ENCODE assay signal across 8 cellular contexts in genomic region chr16:79767597-79768280, GRCh38.
DNase-seq lines count a peak whose midpoint lies in the region; ATAC-seq and TF ChIP-seq lines count a peak whose summit lies in the region.

No MANE protein-coding gene starts in this region.

- H4K8ac ChIP-seq in IMR-90 (ENCODE audit: low read depth in 2 of 2, low read length in 2 of 2), result no peak overlapping the region
- no peak overlapping the region for H4K8ac ChIP-seq in trophoblast cell (ENCODE audit: low read depth, low read length)

- no peak overlapping the region for H4K12ac ChIP-seq in trophoblast cell (ENCODE audit: low read depth, low read length)

- CTCF ChIA-PET in IMR-90 (lab: Yijun Ruan, JAX), result interaction anchor here (0.6 to 1.2 kb wide), 2 partner anchors 159 to 1583 kb away, joined by 3 to 6 read pairs; no protein-coding TSS in a partner anchor

- peak overlapping the region; percentile 32 for H3K27ac ChIP-seq in ACC112 (ENCODE audit: low read depth, low read length)
- no peak overlapping the region for H3K27ac ChIP-seq in IMR-90 (ENCODE audit: insufficient read depth, low read length)
- H3K27ac ChIP-seq in trophoblast cell (ENCODE audit: low read depth, low read length), result no peak overlapping the region

- peaks cover 13% of the 10 kb centered on the region for H3K4me1 Mint-ChIP-seq in activated T-cell treated with anti-CD3 and anti-CD28 coated beads, Interleukin-2, amount 50 U/mL, for 4 hours (ENCODE audit: low read depth)

- no peak overlapping the region for H2BK5ac ChIP-seq in IMR-90 (ENCODE audit: low read depth, low read length, poor library complexity, severe bottlenecking)
- H2BK5ac ChIP-seq in trophoblast cell (ENCODE audit: low read depth, low read length, poor library complexity), result no peak overlapping the region

- H3K36me3 ChIP-seq in ACC112 (ENCODE audit: insufficient read depth, low read length), result no peaks in the 10 kb centered on the region
- no peaks in the 10 kb centered on the region for H3K36me3 ChIP-seq in IMR-90 (ENCODE audit: control insufficient read depth, insufficient read depth, low read length)
- H3K36me3 ChIP-seq in mucosa of stomach (ENCODE audit: control insufficient read depth, insufficient read depth, low read length), result no peaks in the 10 kb centered on the region
- no peaks in the 10 kb centered on the region for H3K36me3 ChIP-seq in trophoblast cell (ENCODE audit: control insufficient read depth in 1 of 2, insufficient read depth in 2 of 2, low read length in 2 of 2)

- no peak overlapping the region for H3K4ac ChIP-seq in IMR-90 (ENCODE audit: low read depth, low read length)
- no peak overlapping the region for H3K4ac ChIP-seq in trophoblast cell (ENCODE audit: low read depth, low read length)

- BruUV-seq in IMR-90 (replicated peaks; lab: Mats Ljungman, UMichigan), result no TSS peak

- in situ Hi-C loops in IMR-90 (cut with MboI; ENCODE audit: low sequenced_read_pairs), result no loop called here

- WGBS in IMR-90 (ENCODE audit: extremely low coverage in 2 of 2, insufficient read length in 1 of 2), 2 experiments, result 43% methylated on average over 3 of the region's 6 CpGs; no CpG with 5 or more reads in 1 of the 2 experiments
- WGBS in trophoblast cell (ENCODE audit: extremely low coverage, insufficient coverage, insufficient read length), result no CpG with 5 or more reads among the region's 6 CpGs

- no peaks in the 10 kb centered on the region for H3K9me1 ChIP-seq in IMR-90 (ENCODE audit: insufficient read depth, low read length)

- H4K20me1 ChIP-seq in IMR-90 (ENCODE audit: insufficient read depth, low read length), result no peaks in the 10 kb centered on the region

- H3K4me3 ChIP-seq in ACC112 (ENCODE audit: low read depth, low read length) (peak overlapping the region; percentile 71), IMR-90 (ENCODE audit: insufficient read depth, low read depth, low read length) (no peak overlapping the region), mucosa of stomach (ENCODE audit: low read length) (no peak overlapping the region), trophoblast cell (ENCODE audit: low read depth, low read length) (no peak overlapping the region)

- H2AFZ ChIP-seq in ACC112 (ENCODE audit: low read length, unreplicated experiment) (peak overlapping the region; percentile 96), IMR-90 (replicated peaks; ENCODE audit: low read length, poor library complexity) (peak overlapping the region; percentile 30), trophoblast cell (ENCODE audit: insufficient read depth, low read length, poor library complexity) (no peak overlapping the region)

- POLR2A ChIA-PET in IMR-90 (lab: Charles Lee; ENCODE audit: unreplicated experiment), result no interaction called here

- H4K91ac ChIP-seq in IMR-90 (ENCODE audit: insufficient read depth, low read depth, low read length) (no peak overlapping the region), trophoblast cell (ENCODE audit: low read depth, low read length) (no peak overlapping the region)

- H2BK120ac ChIP-seq in IMR-90 (ENCODE audit: low read depth, low read length) (no peak overlapping the region), trophoblast cell (ENCODE audit: insufficient read depth, low read length, poor library complexity) (no peak overlapping the region)

- dilution Hi-C loops in IMR-90 (cut with HindIII; ENCODE audit: low sequenced_read_pairs, unreplicated experiment), result no loop called here

- H3K18ac ChIP-seq in IMR-90 (ENCODE audit: low read depth, low read length) (no peak overlapping the region), trophoblast cell (ENCODE audit: low read length) (no peak overlapping the region)

- H3K9me3 Mint-ChIP-seq in activated T-cell treated with anti-CD3 and anti-CD28 coated beads, Interleukin-2, amount 50 U/mL, for 4 hours, result no peaks in the 10 kb centered on the region

- no peak for ATAC-seq in IMR-90 (ENCODE audit: low read depth)
- ATAC-seq in activated T-cell treated with anti-CD3 and anti-CD28 coated beads, Interleukin-2, amount 50 U/mL, for 4 hours, result no peak

- H3K79me2 ChIP-seq in ACC112 (ENCODE audit: control insufficient read depth, insufficient read depth, low read length, unreplicated experiment) (no peaks in the 10 kb centered on the region), trophoblast cell (ENCODE audit: control insufficient read depth, insufficient read depth, low read length, poor library complexity) (peaks cover 6% of the 10 kb centered on the region)

- no peak for TF ChIP-seq RAD21 in IMR-90 (IDR thresholded peaks at IDR 0.05; ENCODE audit: low read length)

- intact Hi-C loops in IMR-90 (cut with micrococcal nuclease), result no loop called here

- no peak overlapping the region for H2BK20ac ChIP-seq in IMR-90 (ENCODE audit: low read depth, low read length)

- H3K36me3 Mint-ChIP-seq in activated T-cell treated with anti-CD3 and anti-CD28 coated beads, Interleukin-2, amount 50 U/mL, for 4 hours (ENCODE audit: insufficient read depth), result no peaks in the 10 kb centered on the region

- H2AK9ac ChIP-seq in IMR-90 (replicated peaks; ENCODE audit: low read depth, low read length, poor library complexity), result no peak overlapping the region

- no peaks in the 10 kb centered on the region for H3K4me1 ChIP-seq in ACC112 (ENCODE audit: control insufficient read depth, insufficient read depth, low read length, unreplicated experiment)
- no peaks in the 10 kb centered on the region for H3K4me1 ChIP-seq in IMR-90 (ENCODE audit: control insufficient read depth, insufficient read depth, low read length)
- peaks cover 22% of the 10 kb centered on the region for H3K4me1 ChIP-seq in mucosa of stomach (ENCODE audit: control insufficient read depth, insufficient read depth, low read length)
- peaks cover 0 to 3% of the 10 kb centered on the region in 2 experiments for H3K4me1 ChIP-seq in trophoblast cell (ENCODE audit: control insufficient read depth in 1 of 2, insufficient read depth in 2 of 2, low read length in 2 of 2)

- H3K4me2 ChIP-seq in IMR-90 (ENCODE audit: low read depth, low read length), result 0 out of 2 replicates have a peak overlapping the region, but pooled peaks have one; percentile 65
- H3K4me2 ChIP-seq in trophoblast cell (ENCODE audit: low read length), result no peak overlapping the region

- no peak overlapping the region for H2BK15ac ChIP-seq in IMR-90 (ENCODE audit: low read depth, low read length)

- no peaks in the 10 kb centered on the region for H3K27me3 ChIP-seq in ACC112 (ENCODE audit: insufficient read depth, low read length)
- no peaks in the 10 kb centered on the region for H3K27me3 ChIP-seq in IMR-90 (ENCODE audit: control insufficient read depth, insufficient read depth, low read length)
- no peaks in the 10 kb centered on the region for H3K27me3 ChIP-seq in mucosa of stomach (ENCODE audit: control insufficient read depth, insufficient read depth, low read length)
- no peaks in the 10 kb centered on the region for H3K27me3 ChIP-seq in trophoblast cell (ENCODE audit: insufficient read depth, low read length)

- no peak overlapping the region for H3K56ac ChIP-seq in IMR-90 (ENCODE audit: extremely low read depth, insufficient read depth, low read length)

- no peak overlapping the region for H2AK5ac ChIP-seq in IMR-90 (ENCODE audit: low read depth, low read length)
- H2AK5ac ChIP-seq in trophoblast cell (ENCODE audit: low read length), result no peak overlapping the region

- no peak for TF ChIP-seq CTCF in IMR-90 (conservative IDR thresholded peaks at IDR 0.05; ENCODE audit: low read depth, low read length)

- no peak overlapping the region for H3K9ac ChIP-seq in IMR-90 (ENCODE audit: low read depth, low read length)
- peak overlapping the region; percentile 60 for H3K9ac ChIP-seq in mucosa of stomach (ENCODE audit: low read length)
- no peak overlapping the region for H3K9ac ChIP-seq in trophoblast cell (ENCODE audit: low read length)

- no peak for TF ChIP-seq POLR2A in IMR-90 (IDR thresholded peaks at IDR 0.05; ENCODE audit: low read depth, low read length)

- H3K9me3 ChIP-seq in IMR-90 (ENCODE audit: control insufficient read depth, insufficient read depth, low read length) (peaks cover 3% of the 10 kb centered on the region), mucosa of stomach (ENCODE audit: control insufficient read depth, low read length) (no peaks in the 10 kb centered on the region), trophoblast cell (ENCODE audit: insufficient read depth, low read depth, low read length) (no peaks in the 10 kb centered on the region)

- DNase-seq in IMR-90, result no peak
- peak; percentile 50 for DNase-seq in ecto neural progenitor cell (ENCODE audit: low spot score)
- no peak for DNase-seq in NCI-H524 (lab: John Stamatoyannopoulos, UW)
- DNase-seq in trophoblast cell, result no peak
- no peak for DNase-seq in activated T-cell treated with anti-CD3 and anti-CD28 coated beads, Interleukin-2, amount 50 U/mL, for 4 hours
- no peak for DNase-seq in stimulated activated CD4-positive, alpha-beta T cell treated with anti-CD3 and anti-CD28 coated beads, Interleukin-4, amount 100 ng/mL, for 24 hours

- H3K79me1 ChIP-seq in IMR-90 (ENCODE audit: low read depth in 1 of 2, low read length in 2 of 2) (no peaks in the 10 kb centered on the region), trophoblast cell (ENCODE audit: low read length) (peaks cover 7% of the 10 kb centered on the region)

- H2BK12ac ChIP-seq in trophoblast cell (ENCODE audit: low read length), result no peak overlapping the region

- H3K14ac ChIP-seq in IMR-90 (replicated peaks; ENCODE audit: low read depth, low read length) (no peak overlapping the region), trophoblast cell (ENCODE audit: low read length) (no peak overlapping the region)

- H3K4me3 Mint-ChIP-seq in activated T-cell treated with anti-CD3 and anti-CD28 coated beads, Interleukin-2, amount 50 U/mL, for 4 hours, result no peak overlapping the region

- H4K5ac ChIP-seq in IMR-90 (ENCODE audit: low read depth, low read length), result no peak overlapping the region

- peaks cover 12% of the 10 kb centered on the region for H3K27me3 Mint-ChIP-seq in activated T-cell treated with anti-CD3 and anti-CD28 coated beads, Interleukin-2, amount 50 U/mL, for 4 hours (ENCODE audit: low read depth)

- H3K23ac ChIP-seq in IMR-90 (ENCODE audit: low read depth, low read length) (no peak overlapping the region), trophoblast cell (ENCODE audit: low read length) (no peak overlapping the region)

TF ChIP-seq in IMR-90, 13 proteins besides CTCF, POLR2A, EP300 and RAD21:
- TF ChIP-seq MXI1 (IDR thresholded peaks at IDR 0.05; ENCODE audit: borderline replicate concordance, low read depth, low read length), result no peak
TF ChIP-seq in IMR-90: peak in this region for 0.
